In the genomic region with DNA sequence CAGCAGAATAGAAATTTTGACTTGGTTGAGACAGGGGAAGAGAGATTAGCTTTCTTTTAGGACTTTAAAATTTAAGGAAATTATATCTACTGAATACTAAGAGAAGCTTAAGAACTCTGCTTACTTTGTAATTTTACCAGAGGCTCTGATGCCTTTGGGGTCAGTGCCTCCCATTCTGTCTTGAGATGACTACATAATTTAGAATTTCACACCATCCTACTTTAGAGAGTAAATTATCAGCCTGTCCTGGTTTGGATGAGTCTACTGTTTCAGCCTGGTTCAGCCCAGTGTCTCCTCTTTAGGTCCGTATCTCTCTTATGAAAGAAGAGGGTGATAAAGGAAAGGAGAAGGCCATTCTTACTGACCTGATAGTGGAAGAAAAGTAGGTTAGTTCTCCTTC, we compare ENCODE assay signal across 29 cellular contexts. TPM values are rescaled to one million over a fixed set of nuclear protein-coding genes. Genes with fewer than 3 reads are reported as not detected.
DNase-seq lines count a peak whose midpoint lies in the region; ATAC-seq and TF ChIP-seq lines count a peak whose summit lies in the region.
"Had no signal": no experiment of that assay in that cellular context is flagged by ENCODE, and none has a peak within 500 bp of the region (broad histone marks: within the 10 kb centered on the region; RNA-seq: fewer than 3 reads in every experiment).

No MANE protein-coding gene starts in this region.

- H3K4me3 ChIP-seq in DND-41 (ENCODE audit: low read depth in 1 of 2, low read length in 2 of 2) (no peak overlapping the region), neutrophil (ENCODE audit: low read depth in 1 of 2, low read length in 1 of 2) (no peak overlapping the region)
- H3K4me3 ChIP-seq: coronary artery, SK-N-MC, smooth muscle cell, thoracic aorta, uterus had no signal

- intact Hi-C loops in sciatic nerve (cut with DNase I) = no loop called here

- H3K27ac Mint-ChIP-seq in activated T-cell treated with anti-CD3 and anti-CD28 coated beads, Interleukin-2, amount 50 U/mL, for 72 hours = no peak overlapping the region
- peak overlapping the region; percentile 64 for H3K27ac Mint-ChIP-seq in activated naive CD8-positive, alpha-beta T cell
- H3K27ac Mint-ChIP-seq: H9 had no signal

- no peaks in the 10 kb centered on the region for H3K27me3 Mint-ChIP-seq in activated T-cell treated with anti-CD3 and anti-CD28 coated beads, Interleukin-2, amount 50 U/mL, for 4 hours (ENCODE audit: low read depth)
- no peaks in the 10 kb centered on the region for H3K27me3 Mint-ChIP-seq in activated T-cell treated with anti-CD3 and anti-CD28 coated beads, Interleukin-2, amount 50 U/mL, for 72 hours (ENCODE audit: low read depth)
- no peaks in the 10 kb centered on the region for H3K27me3 Mint-ChIP-seq in activated naive CD8-positive, alpha-beta T cell

- H2AFZ ChIP-seq in DND-41 (ENCODE audit: low read depth, low read length) = no peak overlapping the region
- H2AFZ ChIP-seq: parathyroid adenoma had no signal

- H3K36me3 Mint-ChIP-seq in activated T-cell treated with anti-CD3 and anti-CD28 coated beads, Interleukin-2, amount 50 U/mL, for 4 hours (ENCODE audit: insufficient read depth) = peaks cover 5% of the 10 kb centered on the region
- peaks cover 8 to 17% of the 10 kb centered on the region in 2 donors for H3K36me3 Mint-ChIP-seq in activated T-cell treated with anti-CD3 and anti-CD28 coated beads, Interleukin-2, amount 50 U/mL, for 72 hours (ENCODE audit: insufficient read depth in 2 of 2)
- H3K36me3 Mint-ChIP-seq in activated naive CD8-positive, alpha-beta T cell = peaks cover 9% of the 10 kb centered on the region

- H3K9me3 ChIP-seq in DND-41 (ENCODE audit: insufficient read depth, low read length, severe bottlenecking) = no peaks in the 10 kb centered on the region
- no peaks in the 10 kb centered on the region for H3K9me3 ChIP-seq in neutrophil
- H3K9me3 ChIP-seq: BE2C, Caco-2, thoracic aorta, uterus had no signal

- DNase-seq in activated T-cell treated with anti-CD3 and anti-CD28 coated beads, Interleukin-2, amount 50 U/mL, for 4 hours = no peak
- DNase-seq in activated T-cell treated with anti-CD3 and anti-CD28 coated beads, Interleukin-2, amount 50 U/mL, for 72 hours = no peak
- DNase-seq in DND-41 (no peak), 8988T (no peak), sciatic nerve (ENCODE audit: low spot score) (no peak)
- DNase-seq: ACHN; activated CD4-positive, CD25-positive, alpha-beta regulatory T cell treated with anti-CD3 and anti-CD28 coated beads, Interleukin-2, amount 50 U/mL, for 72 hours; BE2C; Caco-2; DMS53; H9; Karpas-422; mammary epithelial cell; NCI-H1436; NCI-H2081; NCI-H526; PC-3; uterus had no signal

- H4K20me1 ChIP-seq in DND-41 (ENCODE audit: insufficient read depth, low read length) = peaks cover 60% of the 10 kb centered on the region

- peaks cover 97% of the 10 kb centered on the region for H3K79me2 ChIP-seq in DND-41 (ENCODE audit: insufficient read depth, low read length)
- H3K79me2 ChIP-seq: parathyroid adenoma had no signal

- H3K4me3 Mint-ChIP-seq in activated T-cell treated with anti-CD3 and anti-CD28 coated beads, Interleukin-2, amount 50 U/mL, for 4 hours = no peak overlapping the region
- no peak overlapping the region for H3K4me3 Mint-ChIP-seq in activated T-cell treated with anti-CD3 and anti-CD28 coated beads, Interleukin-2, amount 50 U/mL, for 72 hours
- H3K4me3 Mint-ChIP-seq in activated naive CD8-positive, alpha-beta T cell = no peak overlapping the region
- H3K4me3 Mint-ChIP-seq: H9, neural crest cell had no signal

- H3K4me1 Mint-ChIP-seq in activated T-cell treated with anti-CD3 and anti-CD28 coated beads, Interleukin-2, amount 50 U/mL, for 4 hours (ENCODE audit: low read depth) = peaks cover 39% of the 10 kb centered on the region
- peaks cover 51% of the 10 kb centered on the region for H3K4me1 Mint-ChIP-seq in activated T-cell treated with anti-CD3 and anti-CD28 coated beads, Interleukin-2, amount 50 U/mL, for 72 hours (ENCODE audit: low read depth)
- peaks cover 65% of the 10 kb centered on the region for H3K4me1 Mint-ChIP-seq in activated naive CD8-positive, alpha-beta T cell (ENCODE audit: low read depth)
- H3K4me1 Mint-ChIP-seq: H9, neural crest cell had no signal

- H3K27me3 ChIP-seq in DND-41 (ENCODE audit: insufficient read depth, low read length, poor library complexity) (no peaks in the 10 kb centered on the region), neutrophil (no peaks in the 10 kb centered on the region)
- H3K27me3 ChIP-seq: BE2C, uterus had no signal

- H3K27ac ChIP-seq in DND-41 (ENCODE audit: low read length) (peak overlapping the region; percentile 72), neutrophil (peak overlapping the region; percentile 64)
- H3K27ac ChIP-seq: coronary artery, parathyroid adenoma, SK-N-MC, thoracic aorta, uterus had no signal

- H3K9ac ChIP-seq in DND-41 (ENCODE audit: low read depth, low read length) = 0 out of 2 replicates have a peak overlapping the region, but pooled peaks have one; percentile 16
- H3K9ac ChIP-seq: parathyroid adenoma had no signal

- H3K36me3 ChIP-seq in DND-41 (ENCODE audit: insufficient read depth, low read length) (peaks cover 91% of the 10 kb centered on the region), neutrophil (no peaks in the 10 kb centered on the region)
- H3K36me3 ChIP-seq: BE2C, uterus had no signal

- no peaks in the 10 kb centered on the region for H3K9me3 Mint-ChIP-seq in activated T-cell treated with anti-CD3 and anti-CD28 coated beads, Interleukin-2, amount 50 U/mL, for 4 hours
- no peaks in the 10 kb centered on the region for H3K9me3 Mint-ChIP-seq in activated T-cell treated with anti-CD3 and anti-CD28 coated beads, Interleukin-2, amount 50 U/mL, for 72 hours
- no peaks in the 10 kb centered on the region for H3K9me3 Mint-ChIP-seq in activated naive CD8-positive, alpha-beta T cell (ENCODE audit: low read depth)
- H3K9me3 Mint-ChIP-seq: H9; neural crest cell; T-helper 1 cell treated with Interleukin-12 subunit alpha and Interleukin-12 subunit beta and Interleukin-4 antibody, amounts not matched to agents 30 μg/mL and 1 μg/mL, for 36 hours had no signal

- TF ChIP-seq CTCF in DND-41 (IDR thresholded peaks at IDR 0.05; ENCODE audit: borderline replicate concordance, extremely low read depth, low read length, poor library complexity, severe bottlenecking) (no peak), neutrophil (IDR thresholded peaks at IDR 0.05) (no peak)

- H3K4me1 ChIP-seq in DND-41 (ENCODE audit: insufficient read depth, low read length) (peaks cover 74% of the 10 kb centered on the region), neutrophil (ENCODE audit: control insufficient read depth in 1 of 2, insufficient read depth in 1 of 2, low read depth in 1 of 2, low read length in 1 of 2) (peaks cover 8 to 20% of the 10 kb centered on the region in 2 experiments)
- H3K4me1 ChIP-seq: BE2C, Caco-2, uterus had no signal

- H3K4me2 ChIP-seq in DND-41 (ENCODE audit: insufficient read depth, low read length) = peak overlapping the region; percentile 38; the same call in 1 of the 2 replicates
- H3K4me2 ChIP-seq: smooth muscle cell had no signal

- peak; percentile 30 to 58 for ATAC-seq in activated T-cell treated with anti-CD3 and anti-CD28 coated beads, Interleukin-2, amount 50 U/mL, for 4 hours
- ATAC-seq in activated T-cell treated with anti-CD3 and anti-CD28 coated beads, Interleukin-2, amount 50 U/mL, for 72 hours (replicated peaks in 1 of 2) = no peak
- ATAC-seq in DND-41 (ENCODE audit: insufficient read depth, low read depth) (no peak), GM18867 (IDR thresholded peaks at IDR 0.05; ENCODE audit: unreplicated experiment) (no peak), sciatic nerve (no peak)
- ATAC-seq: HepG2, PC-3 had no signal

RNA-seq across cellular contexts. Expression of a gene that starts 9.8 kb away (rescaled TPM):
- 10 to 100 TPM; 18.5 to 22.3 (median 19.6) TPM for total RNA-seq in activated T-cell treated with anti-CD3 and anti-CD28 coated beads, Interleukin-2, amount 50 U/mL, for 4 hours
- 10 to 100 TPM; 62.0 to 64.6 TPM for total RNA-seq in activated T-cell treated with anti-CD3 and anti-CD28 coated beads, Interleukin-2, amount 50 U/mL, for 72 hours
- total RNA-seq in sciatic nerve = 51.3 TPM

Comparison
In these comparisons a context has a peak if more than half of its experiments do, and no peak if none do; other contexts are left out.
1. ATAC-seq: peak in activated T-cell treated with anti-CD3 and anti-CD28 coated beads, Interleukin-2, amount 50 U/mL, for 4 hours (2 of 2); none in activated T-cell treated with anti-CD3 and anti-CD28 coated beads, Interleukin-2, amount 50 U/mL, for 72 hours (0 of 2), DND-41 (single experiment), GM18867 (single experiment) and sciatic nerve (single experiment).